2 cellular contexts compared by ENCODE assay signal in genomic region chr14:73802431-73803188, GRCh38.
TF ChIP-seq lines count a peak whose summit lies in the region.

No MANE protein-coding gene starts in this region.

TF ChIP-seq in GM12878, 131 proteins besides CTCF, POLR2A, EP300 and RAD21:
- TF ChIP-seq BCL3 (IDR thresholded peaks at IDR 0.05; ENCODE audit: borderline replicate concordance, insufficient read depth, low read depth, low read length, poor library complexity, severe bottlenecking) (peak; percentile 48), IRF3 (IDR thresholded peaks at IDR 0.05) (no peak)

TF ChIP-seq in HepG2, 621 proteins besides CTCF, POLR2A, EP300 and RAD21 (continues in another document):
- peak; percentile 22; the same call in 1 of the 2 replicates for TF ChIP-seq KAT8 (CRISPR knock-in tag; IDR thresholded peaks at IDR 0.05)
- no peak for TF ChIP-seq ATF2 (CRISPR knock-in tag; IDR thresholded peaks at IDR 0.05)
- no peak for TF ChIP-seq CAMTA2 (CRISPR knock-in tag; IDR thresholded peaks at IDR 0.05; ENCODE audit: borderline replicate concordance)
- TF ChIP-seq BORCS8-MEF2B (CRISPR knock-in tag; IDR thresholded peaks at IDR 0.05), result 0 out of 2 replicates have a peak, but pooled peaks have one; percentile 24
- TF ChIP-seq BATF2 (CRISPR knock-in tag; IDR thresholded peaks at IDR 0.05), result no peak
- TF ChIP-seq PRDM15 (CRISPR knock-in tag; IDR thresholded peaks at IDR 0.05), result peak; percentile 86
- 0 out of 2 replicates have a peak, but pooled peaks have one; percentile 11 for TF ChIP-seq TRIM24 (CRISPR knock-in tag; IDR thresholded peaks at IDR 0.05)
- no peak for TF ChIP-seq CHD2 (IDR thresholded peaks at IDR 0.05; ENCODE audit: low read depth, low read length)
- TF ChIP-seq GABPA (IDR thresholded peaks at IDR 0.05; ENCODE audit: low read depth, low read length), result peak; percentile 37; the same call in 1 of the 2 replicates
- TF ChIP-seq GABPA (CRISPR knock-in tag; IDR thresholded peaks at IDR 0.05; ENCODE audit: low read depth), result 0 out of 2 replicates have a peak, but pooled peaks have one; percentile 47
- peak; percentile 15; the same call in 1 of the 2 replicates for TF ChIP-seq SALL1 (CRISPR knock-in tag; IDR thresholded peaks at IDR 0.05)
- 0 out of 2 replicates have a peak, but pooled peaks have one; percentile 34 for TF ChIP-seq ZNF737 (CRISPR knock-in tag; IDR thresholded peaks at IDR 0.05; ENCODE audit: borderline replicate concordance)
- TF ChIP-seq ZKSCAN1 (IDR thresholded peaks at IDR 0.05; ENCODE audit: low read length), result no peak
- no peak for TF ChIP-seq ZNF207 (IDR thresholded peaks at IDR 0.05; ENCODE audit: borderline replicate concordance)
- no peak for TF ChIP-seq IRF1 (CRISPR knock-in tag; IDR thresholded peaks at IDR 0.05; ENCODE audit: low read depth)
- 0 out of 2 replicates have a peak, but pooled peaks have one; percentile 45 for TF ChIP-seq POLR2G (IDR thresholded peaks at IDR 0.05; ENCODE audit: low read depth, low read length)
- TF ChIP-seq RXRB (CRISPR knock-in tag; IDR thresholded peaks at IDR 0.05; ENCODE audit: borderline replicate concordance), result no peak
- TF ChIP-seq FOSL2 (CRISPR knock-in tag; IDR thresholded peaks at IDR 0.05), result 0 out of 2 replicates have a peak, but pooled peaks have one; percentile 5
- no peak for TF ChIP-seq GATA4 (IDR thresholded peaks at IDR 0.05; ENCODE audit: borderline replicate concordance, low read depth)
- TF ChIP-seq SP5 (CRISPR knock-in tag; IDR thresholded peaks at IDR 0.05; ENCODE audit: borderline replicate concordance, low read depth), result 0 out of 2 replicates have a peak, but pooled peaks have one; percentile 8
- no peak for TF ChIP-seq TCF7L2 (IDR thresholded peaks at IDR 0.05; ENCODE audit: low read depth, low read length)
- no peak for TF ChIP-seq PCBP2 (optimal IDR thresholded peaks at IDR 0.05; ENCODE audit: low read depth, low read length, poor library complexity, severe bottlenecking)
- TF ChIP-seq HOXA3 (CRISPR knock-in tag; IDR thresholded peaks at IDR 0.05), result peak; percentile 38; the same call in 1 of the 2 replicates
- no peak for TF ChIP-seq ZSCAN9 (CRISPR knock-in tag; IDR thresholded peaks at IDR 0.05; ENCODE audit: borderline replicate concordance)
- peak; percentile 57; the same call in 1 of the 2 replicates for TF ChIP-seq ETV5 (CRISPR knock-in tag; IDR thresholded peaks at IDR 0.05; ENCODE audit: borderline replicate concordance)
- no peak for TF ChIP-seq HDAC6 (IDR thresholded peaks at IDR 0.05; ENCODE audit: low read depth, low read length)
- TF ChIP-seq ZBTB49 (CRISPR knock-in tag; IDR thresholded peaks at IDR 0.05; ENCODE audit: borderline replicate concordance), result no peak
- TF ChIP-seq FOXA1 (IDR thresholded peaks at IDR 0.05), result no peak
- TF ChIP-seq FOXA1 (CRISPR knock-in tag; IDR thresholded peaks at IDR 0.05), result 0 out of 2 replicates have a peak, but pooled peaks have one; percentile 16
- TF ChIP-seq MIER3 (CRISPR knock-in tag; IDR thresholded peaks at IDR 0.05; ENCODE audit: borderline replicate concordance), result no peak
- peak; percentile 60; the same call in 1 of the 2 replicates for TF ChIP-seq ZNF580 (CRISPR knock-in tag; IDR thresholded peaks at IDR 0.05; ENCODE audit: borderline replicate concordance, low read depth)
- 0 out of 2 replicates have a peak, but pooled peaks have one; percentile 39 for TF ChIP-seq TFDP1 (CRISPR knock-in tag; IDR thresholded peaks at IDR 0.05; ENCODE audit: borderline replicate concordance)
- no peak for TF ChIP-seq USF2 (IDR thresholded peaks at IDR 0.05; ENCODE audit: low read depth, low read length)
- no peak for TF ChIP-seq USF2 (CRISPR knock-in tag; IDR thresholded peaks at IDR 0.05; ENCODE audit: borderline replicate concordance)
- peak; percentile 29 for TF ChIP-seq XRCC5 (optimal IDR thresholded peaks at IDR 0.05; ENCODE audit: low read length)
- 0 out of 2 replicates have a peak, but pooled peaks have one; percentile 26 for TF ChIP-seq ZNF878 (CRISPR knock-in tag; IDR thresholded peaks at IDR 0.05)
- TF ChIP-seq RERE (CRISPR knock-in tag; IDR thresholded peaks at IDR 0.05; ENCODE audit: low read depth), result no peak
- no peak for TF ChIP-seq SMAD1 (CRISPR knock-in tag; IDR thresholded peaks at IDR 0.05; ENCODE audit: borderline replicate concordance, low read depth)
- TF ChIP-seq CENPT (CRISPR knock-in tag; IDR thresholded peaks at IDR 0.05; ENCODE audit: low read depth), result no peak
- TF ChIP-seq ZSCAN31 (CRISPR knock-in tag; IDR thresholded peaks at IDR 0.05; ENCODE audit: low read depth), result no peak
- TF ChIP-seq DBP (CRISPR knock-in tag; IDR thresholded peaks at IDR 0.05; ENCODE audit: not compliant biosample characterization), result no peak
